Comparison of ENCODE assay signal across 26 cellular contexts in genomic region chr15:92166029-92166428, GRCh38.
A peak's percentile ranks its signal among the peaks of the same experiment; 100 is the strongest.
DNase-seq lines count a peak whose midpoint lies in the region; ATAC-seq and TF ChIP-seq lines count a peak whose summit lies in the region.
"Had no signal": no experiment of that assay in that cellular context is flagged by ENCODE, and none has a peak within 500 bp of the region (broad histone marks: within the 10 kb centered on the region; RNA-seq: fewer than 3 reads in every experiment).

No MANE protein-coding gene starts in this region.

- DNase-seq in G401 (ENCODE audit: low spot score): peak; percentile 41
- DNase-seq in right cardiac atrium: peak in 1 of 3 donors; percentile 26
- DNase-seq in progenitor cell of endocrine pancreas (ENCODE audit: low spot score, unreplicated experiment): no peak
- DNase-seq in NCI-H2081 treated with DMSO at 0.1 percent for 48 hours (lab: John Stamatoyannopoulos, UW): no peak
- no peak for DNase-seq in DMS114 treated with DMSO at 0.1 percent for 48 hours (lab: John Stamatoyannopoulos, UW; ENCODE audit: unreplicated experiment)
- DNase-seq: activated CD4-positive, alpha-beta memory T cell treated with anti-CD3 and anti-CD28 coated beads for 36 hours; activated CD8-positive, alpha-beta memory T cell treated with anti-CD3 and anti-CD28 coated beads, Interleukin-2, amount 50 U/mL, for 4 hours; activated naive CD4-positive, alpha-beta T cell treated with anti-CD3 and anti-CD28 coated beads, Interleukin-2, amount 50 U/mL, for 16 hours; amniotic stem cell; Calu3; DND-41; foreskin melanocyte; hippocampal formation; NCI-H1092 treated with DMSO at 0.1 percent for 48 hours; NCI-H187 treated with DMSO at 0.1 percent for 48 hours; NCI-H69; occipital lobe; stimulated activated CD4-positive, alpha-beta T cell treated with anti-CD3 and anti-CD28 coated beads, Interleukin-2, amount 100 ng/mL, for 24 hours; T-cell; transverse colon had no signal

- H3K9me3 ChIP-seq in right cardiac atrium (ENCODE audit: control insufficient read depth, low read length): no peaks in the 10 kb centered on the region
- H3K9me3 ChIP-seq: esophagus muscularis mucosa, SJSA1, transverse colon had no signal

- H3K4me3 ChIP-seq in right cardiac atrium (ENCODE audit: low read length): no peak overlapping the region
- H3K4me3 ChIP-seq: coronary artery, esophagus muscularis mucosa, SJSA1, transverse colon had no signal

- ATAC-seq in right cardiac atrium (no peak), esophagus mucosa (no peak)
- ATAC-seq: activated CD4-positive, CD25-positive, alpha-beta regulatory T cell treated with anti-CD3 and anti-CD28 coated beads, Interleukin-2, amount 50 U/mL, for 24 hours; T-cell had no signal

- in situ Hi-C loops in G401 (cut with HindIII; ENCODE audit: low sequenced_read_pairs): no loop called here

- no peaks in the 10 kb centered on the region for H3K4me1 ChIP-seq in right cardiac atrium (ENCODE audit: control insufficient read depth, insufficient read depth, low read length)

- 70% methylated on average over 7 of the region's 7 CpGs for WGBS in right cardiac atrium

- TF ChIP-seq CTCF in VCaP (conservative IDR thresholded peaks at IDR 0.05): no peak
- no peak for TF ChIP-seq CTCF in progenitor cell of endocrine pancreas (IDR thresholded peaks at IDR 0.05; ENCODE audit: unreplicated experiment)

- H3K4me3 Mint-ChIP-seq in progenitor cell of endocrine pancreas (ENCODE audit: low read depth): no peak overlapping the region
- H3K4me3 Mint-ChIP-seq: activated CD4-positive, alpha-beta memory T cell treated with anti-CD3 and anti-CD28 coated beads for 36 hours; T-cell had no signal

- no peaks in the 10 kb centered on the region for H3K27me3 Mint-ChIP-seq in progenitor cell of endocrine pancreas
- H3K27me3 Mint-ChIP-seq: activated CD4-positive, alpha-beta memory T cell treated with anti-CD3 and anti-CD28 coated beads for 36 hours; T-cell had no signal

- intact Hi-C loops in right cardiac atrium (cut with DNase I): no loop called here

- H3K27me3 ChIP-seq in right cardiac atrium (ENCODE audit: control insufficient read depth, insufficient read depth): no peaks in the 10 kb centered on the region
- H3K27me3 ChIP-seq: esophagus muscularis mucosa, SJSA1, transverse colon had no signal

- H3K27ac Mint-ChIP-seq in progenitor cell of endocrine pancreas: peak overlapping the region; percentile 98
- H3K27ac Mint-ChIP-seq: activated CD4-positive, alpha-beta memory T cell treated with anti-CD3 and anti-CD28 coated beads for 36 hours; T-cell had no signal

- H3K4me1 Mint-ChIP-seq in progenitor cell of endocrine pancreas (ENCODE audit: low read depth): peaks cover 34% of the 10 kb centered on the region

- no peaks in the 10 kb centered on the region for H3K36me3 Mint-ChIP-seq in progenitor cell of endocrine pancreas (ENCODE audit: insufficient read depth)

- peak overlapping the region; percentile 78 for H3K27ac ChIP-seq in VCaP
- H3K27ac ChIP-seq in right cardiac atrium (ENCODE audit: low read length): peak overlapping the region; percentile 85
- H3K27ac ChIP-seq: coronary artery, esophagus muscularis mucosa, SJSA1 had no signal

- H3K9me3 Mint-ChIP-seq in progenitor cell of endocrine pancreas (ENCODE audit: low read depth): no peaks in the 10 kb centered on the region
- H3K9me3 Mint-ChIP-seq: activated CD4-positive, alpha-beta memory T cell treated with anti-CD3 and anti-CD28 coated beads for 36 hours; T-cell had no signal
